8 cellular contexts compared by ENCODE assay signal in genomic region chr9:96853711-96854072, GRCh38. TPM values are rescaled to one million over a fixed set of nuclear protein-coding genes. Genes with fewer than 3 reads are reported as not detected.
DNase-seq lines count a peak whose midpoint lies in the region; ATAC-seq and TF ChIP-seq lines count a peak whose summit lies in the region.

No MANE protein-coding gene starts in this region.

- no peak overlapping the region for H3K27ac Mint-ChIP-seq in HFFc6

- peaks cover 14% of the 10 kb centered on the region for H3K36me3 Mint-ChIP-seq in HFFc6 (ENCODE audit: low read depth)

- peaks cover 6% of the 10 kb centered on the region for H3K27me3 Mint-ChIP-seq in HFFc6 (ENCODE audit: insufficient read depth)

- peak; percentile 18 for ATAC-seq in GM18519 (IDR thresholded peaks at IDR 0.05; ENCODE audit: low FRiP score, unreplicated experiment)

- H3K9me3 Mint-ChIP-seq in HFFc6 = peaks cover 2% of the 10 kb centered on the region

- peaks cover 43% of the 10 kb centered on the region for H3K4me1 Mint-ChIP-seq in HFFc6 (ENCODE audit: low read depth)

- no peaks in the 10 kb centered on the region for H3K27me3 ChIP-seq in duodenal mucosa (ENCODE audit: control insufficient read depth in 1 of 2, insufficient read depth in 2 of 2, low read length in 2 of 2)
- H3K27me3 ChIP-seq in mucosa of rectum (ENCODE audit: control insufficient read depth in 2 of 2, insufficient read depth in 2 of 2, low read length in 2 of 2) = no peaks in the 10 kb centered on the region

- no peak overlapping the region for H3K27ac ChIP-seq in duodenal mucosa (ENCODE audit: low read depth, low read length)
- H3K27ac ChIP-seq in mucosa of rectum (ENCODE audit: low read depth in 2 of 2, low read length in 2 of 2) = peak overlapping the region; percentile 57 to 64

- H3K4me1 ChIP-seq in duodenal mucosa (ENCODE audit: control insufficient read depth in 1 of 2, insufficient read depth in 2 of 2, low read length in 2 of 2) (peaks cover 20 to 24% of the 10 kb centered on the region in 2 donors), mucosa of rectum (ENCODE audit: control insufficient read depth in 2 of 2, insufficient read depth in 2 of 2, low read length in 2 of 2) (peaks cover 9 to 14% of the 10 kb centered on the region in 2 donors)

- H3K9ac ChIP-seq in duodenal mucosa (ENCODE audit: low read depth in 1 of 2, low read length in 2 of 2) (peak overlapping the region; percentile 68 to 75), mucosa of rectum (ENCODE audit: low read depth in 1 of 2, low read length in 2 of 2) (peak overlapping the region; percentile 73 to 80)

- DNase-seq in HFFc6 (no peak), NCI-H748 treated with DMSO at 0.1 percent for 48 hours (lab: John Stamatoyannopoulos, UW) (peak; percentile 6), foreskin melanocyte (no peak), COLO829 (ENCODE audit: low spot score) (no peak), H4 (ENCODE audit: low spot score) (no peak)

- no peak for TF ChIP-seq CTCF in HFFc6 (IDR thresholded peaks at IDR 0.05)

- H3K36me3 ChIP-seq in duodenal mucosa (ENCODE audit: control insufficient read depth in 1 of 2, insufficient read depth in 2 of 2, low read length in 2 of 2) = peaks cover 0 to 4% of the 10 kb centered on the region in 2 donors
- H3K36me3 ChIP-seq in mucosa of rectum (ENCODE audit: control insufficient read depth in 2 of 2, insufficient read depth in 2 of 2, low read length in 2 of 2) = no peaks in the 10 kb centered on the region

- H3K4me3 ChIP-seq in duodenal mucosa (ENCODE audit: low read depth in 1 of 2, low read length in 2 of 2) (peak overlapping the region; percentile 69 to 81), mucosa of rectum (ENCODE audit: low read length in 2 of 2) (peak overlapping the region; percentile 88 to 90)

- peaks cover 6 to 12% of the 10 kb centered on the region in 2 donors for H3K9me3 ChIP-seq in duodenal mucosa (ENCODE audit: control insufficient read depth in 1 of 2, low read length in 2 of 2)
- H3K9me3 ChIP-seq in mucosa of rectum (ENCODE audit: control insufficient read depth in 2 of 2, low read length in 2 of 2) = no peaks in the 10 kb centered on the region

- peak overlapping the region; percentile 96 for H3K4me3 Mint-ChIP-seq in HFFc6

RNA-seq across cellular contexts. Expression of gene ZNF782, which starts 0.6 kb away (rescaled TPM):
- 1 to 10 TPM; 1.3 to 2.5 (median 2.0) TPM for total RNA-seq in HFFc6 (2021; fragmentation: NEBNext Ultra II Directional; extraction: Animal tissue kit (Norgen Biotek cat#: 25700))
- total RNA-seq in H4 (2014; rRNA removed; shearing (Covaris generic)) = 1.5 and 2.7 TPM in 2 replicates
